2 cellular contexts compared by ENCODE assay signal in the genomic region with DNA sequence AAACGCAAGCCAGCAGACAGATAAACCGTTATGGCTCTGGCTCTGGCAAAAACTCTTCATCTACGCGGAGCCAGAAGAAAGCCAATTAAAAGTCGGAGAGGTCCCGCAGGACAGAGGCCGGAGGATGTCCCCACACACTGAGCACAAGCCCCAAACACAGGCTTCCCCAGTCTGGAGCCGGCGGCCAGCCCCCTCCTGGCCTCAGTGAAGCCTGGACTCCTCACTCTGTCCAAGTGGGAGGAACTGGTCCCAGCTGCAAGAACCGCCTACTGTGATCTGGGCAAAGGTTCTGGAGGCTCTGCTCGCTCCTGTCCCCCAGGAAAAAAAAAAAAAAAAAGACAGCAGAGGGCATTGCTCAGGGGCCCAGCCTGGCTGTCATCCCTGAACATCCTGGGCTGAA.
TF ChIP-seq lines count a peak whose summit lies in the region.

No MANE protein-coding gene starts in this region.

TF ChIP-seq in liver, 16 proteins besides CTCF, POLR2A, EP300 and RAD21 (continued from another document):
- peak in 1 of 2 donors; percentile 3 for TF ChIP-seq RXRA (IDR thresholded peaks at IDR 0.05)
- TF ChIP-seq, protein P1, sequence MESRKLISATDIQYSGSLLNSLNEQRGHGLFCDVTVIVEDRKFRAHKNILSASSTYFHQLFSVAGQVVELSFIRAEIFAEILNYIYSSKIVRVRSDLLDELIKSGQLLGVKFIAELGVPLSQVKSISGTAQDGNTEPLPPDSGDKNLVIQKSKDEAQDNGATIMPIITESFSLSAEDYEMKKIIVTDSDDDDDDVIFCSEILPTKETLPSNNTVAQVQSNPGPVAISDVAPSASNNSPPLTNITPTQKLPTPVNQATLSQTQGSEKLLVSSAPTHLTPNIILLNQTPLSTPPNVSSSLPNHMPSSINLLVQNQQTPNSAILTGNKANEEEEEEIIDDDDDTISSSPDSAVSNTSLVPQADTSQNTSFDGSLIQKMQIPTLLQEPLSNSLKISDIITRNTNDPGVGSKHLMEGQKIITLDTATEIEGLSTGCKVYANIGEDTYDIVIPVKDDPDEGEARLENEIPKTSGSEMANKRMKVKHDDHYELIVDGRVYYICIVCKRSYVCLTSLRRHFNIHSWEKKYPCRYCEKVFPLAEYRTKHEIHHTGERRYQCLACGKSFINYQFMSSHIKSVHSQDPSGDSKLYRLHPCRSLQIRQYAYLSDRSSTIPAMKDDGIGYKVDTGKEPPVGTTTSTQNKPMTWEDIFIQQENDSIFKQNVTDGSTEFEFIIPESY (IDR thresholded peaks at IDR 0.05) = no peak

TF ChIP-seq in HepG2, 621 proteins besides CTCF, POLR2A, EP300 and RAD21 (continued from another document):
- TF ChIP-seq PBX2 (CRISPR knock-in tag; IDR thresholded peaks at IDR 0.05) (no peak), ZNF251 (CRISPR knock-in tag; IDR thresholded peaks at IDR 0.05) (no peak), XBP1 (CRISPR knock-in tag; IDR thresholded peaks at IDR 0.05) (no peak)
